ENCODE assay signal across 22 cellular contexts in the genomic region with DNA sequence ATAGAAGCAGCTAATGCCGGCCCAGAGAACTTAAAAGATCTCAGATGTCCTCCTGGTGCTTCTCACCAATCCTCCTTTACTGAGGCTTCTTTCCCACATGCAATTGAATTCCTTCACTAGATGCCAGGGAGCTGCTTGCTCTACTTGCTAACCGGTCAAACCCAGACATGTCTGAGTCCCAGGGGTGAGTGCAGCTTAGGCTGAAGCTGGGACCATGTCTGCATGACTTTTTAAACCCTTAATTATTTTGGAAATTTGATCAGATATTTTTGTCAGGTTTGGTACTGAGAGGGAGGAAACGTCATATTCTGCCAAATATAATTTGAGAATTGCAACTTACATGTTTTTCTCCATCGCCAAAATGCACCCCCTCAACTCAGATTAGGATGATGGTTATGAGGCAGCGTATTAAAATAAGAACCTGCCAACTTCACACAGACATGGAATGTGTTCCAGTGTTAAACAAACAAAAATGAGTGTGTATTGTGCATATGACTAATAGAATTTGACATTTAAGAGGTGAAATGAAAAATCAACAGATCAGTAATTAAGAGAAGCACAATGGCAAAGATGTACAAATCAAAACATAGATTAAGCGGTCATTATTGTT.
A peak's percentile ranks its signal among the peaks of the same experiment; 100 is the strongest.
DNase-seq lines count a peak whose midpoint lies in the region; ATAC-seq, FAIRE-seq and TF ChIP-seq lines count a peak whose summit lies in the region.
"Had no signal": no experiment of that assay in that cellular context is flagged by ENCODE, and none has a peak within 500 bp of the region (broad histone marks: within the 10 kb centered on the region; RNA-seq: fewer than 3 reads in every experiment).

No MANE protein-coding gene starts in this region.

- H3K27ac ChIP-seq in CD4-positive, CD25-positive, alpha-beta regulatory T cell (ENCODE audit: insufficient read depth, low read length, poor library complexity, severe bottlenecking): no peak overlapping the region
- H3K27ac ChIP-seq in trophoblast cell (ENCODE audit: low read depth, low read length): no peak overlapping the region
- H3K27ac ChIP-seq: RWPE1, SK-N-MC had no signal

- H3K9me3 Mint-ChIP-seq in CD4-positive, CD25-positive, alpha-beta regulatory T cell: no peaks in the 10 kb centered on the region
- no peaks in the 10 kb centered on the region for H3K9me3 Mint-ChIP-seq in central memory CD8-positive, alpha-beta T cell
- H3K9me3 Mint-ChIP-seq in progenitor cell of endocrine pancreas (ENCODE audit: low read depth): no peaks in the 10 kb centered on the region
- H3K9me3 Mint-ChIP-seq: CD4-positive, alpha-beta memory T cell; H9; HFFc6 had no signal

- no peak overlapping the region for H2AK5ac ChIP-seq in trophoblast cell (ENCODE audit: low read length)

- H3K4me3 Mint-ChIP-seq in CD4-positive, CD25-positive, alpha-beta regulatory T cell: no peak overlapping the region
- H3K4me3 Mint-ChIP-seq in central memory CD8-positive, alpha-beta T cell: no peak overlapping the region
- no peak overlapping the region for H3K4me3 Mint-ChIP-seq in progenitor cell of endocrine pancreas (ENCODE audit: low read depth)
- H3K4me3 Mint-ChIP-seq: H9, HFFc6 had no signal

- peak overlapping the region; percentile 28 for H4K91ac ChIP-seq in trophoblast cell (ENCODE audit: low read depth, low read length)

- FAIRE-seq in GM12892 (lab: Jason Lieb, UNC): peak; percentile 9

- no peaks in the 10 kb centered on the region for H3K36me3 Mint-ChIP-seq in CD4-positive, CD25-positive, alpha-beta regulatory T cell
- peaks cover 3% of the 10 kb centered on the region for H3K36me3 Mint-ChIP-seq in central memory CD8-positive, alpha-beta T cell (ENCODE audit: insufficient read depth)
- no peaks in the 10 kb centered on the region for H3K36me3 Mint-ChIP-seq in progenitor cell of endocrine pancreas (ENCODE audit: insufficient read depth)

- no peak overlapping the region for H3K4me3 ChIP-seq in CD4-positive, CD25-positive, alpha-beta regulatory T cell (ENCODE audit: low read depth, low read length)
- H3K4me3 ChIP-seq in trophoblast cell (ENCODE audit: low read depth, low read length): no peak overlapping the region
- H3K4me3 ChIP-seq: SK-N-MC had no signal

- H4K12ac ChIP-seq in trophoblast cell (ENCODE audit: low read depth, low read length): no peak overlapping the region

- no peaks in the 10 kb centered on the region for H3K9me3 ChIP-seq in CD4-positive, CD25-positive, alpha-beta regulatory T cell (ENCODE audit: control insufficient read depth in 2 of 2, low read length in 2 of 2)
- no peaks in the 10 kb centered on the region for H3K9me3 ChIP-seq in trophoblast cell (ENCODE audit: insufficient read depth, low read depth, low read length)
- H3K9me3 ChIP-seq: Caco-2 had no signal

- no peak overlapping the region for H2BK5ac ChIP-seq in trophoblast cell (ENCODE audit: low read depth, low read length, poor library complexity)

- H2BK120ac ChIP-seq in trophoblast cell (ENCODE audit: insufficient read depth, low read length, poor library complexity): peak overlapping the region; percentile 27

- no peak overlapping the region for H4K8ac ChIP-seq in trophoblast cell (ENCODE audit: low read depth, low read length)

- H3K36me3 ChIP-seq in CD4-positive, CD25-positive, alpha-beta regulatory T cell (ENCODE audit: control insufficient read depth, insufficient read depth, low read length): no peaks in the 10 kb centered on the region
- no peaks in the 10 kb centered on the region for H3K36me3 ChIP-seq in trophoblast cell (ENCODE audit: control insufficient read depth in 1 of 2, insufficient read depth in 2 of 2, low read length in 2 of 2)

- ATAC-seq in CD4-positive, CD25-positive, alpha-beta regulatory T cell (ENCODE audit: low read depth in 2 of 2): no peak
- no peak for ATAC-seq in central memory CD8-positive, alpha-beta T cell (replicated peaks; ENCODE audit: extremely low read depth, poor library complexity, severe bottlenecking)

- H3K79me2 ChIP-seq in trophoblast cell (ENCODE audit: control insufficient read depth, insufficient read depth, low read length, poor library complexity): no peaks in the 10 kb centered on the region

- no peak overlapping the region for H2AFZ ChIP-seq in trophoblast cell (ENCODE audit: insufficient read depth, low read length, poor library complexity)

- no peaks in the 10 kb centered on the region for H3K27me3 ChIP-seq in CD4-positive, CD25-positive, alpha-beta regulatory T cell (ENCODE audit: control insufficient read depth, insufficient read depth, low read length)
- H3K27me3 ChIP-seq in trophoblast cell (ENCODE audit: insufficient read depth, low read length): no peaks in the 10 kb centered on the region

- no peak overlapping the region for H3K14ac ChIP-seq in trophoblast cell (ENCODE audit: low read length)

- DNase-seq in CD4-positive, CD25-positive, alpha-beta regulatory T cell: no peak
- DNase-seq in GM12892 (ENCODE audit: insufficient read length) (no peak), trophoblast cell (no peak), progenitor cell of endocrine pancreas (ENCODE audit: low spot score, unreplicated experiment) (no peak), HuH-7 (ENCODE audit: low spot score) (no peak)
- no peak for DNase-seq in central memory CD8-positive, alpha-beta T cell (ENCODE audit: low spot score in 2 of 2)
- DNase-seq in activated CD4-positive, alpha-beta T cell treated with anti-CD3 and anti-CD28 coated beads for 48 hours: no peak
- DNase-seq: Caco-2; CD4-positive, alpha-beta memory T cell; DMS 273 treated with DMSO at 0.1 percent for 48 hours; GDM1; H9; HFFc6; KBM-7; NCI-H1105 treated with DMSO at 0.1 percent for 48 hours; NCI-H2029 treated with DMSO at 0.1 percent for 48 hours; NCI-H226; NCI-H510A treated with DMSO at 0.1 percent for 48 hours; NCI-H748 treated with DMSO at 0.1 percent for 48 hours; SHP77 treated with DMSO at 0.1 percent for 48 hours had no signal

- H3K23ac ChIP-seq in trophoblast cell (ENCODE audit: low read length): no peak overlapping the region

- peaks cover 8 to 34% (median 25%) of the 10 kb centered on the region in 4 donors for H3K4me1 Mint-ChIP-seq in CD4-positive, CD25-positive, alpha-beta regulatory T cell
- peaks cover 16% of the 10 kb centered on the region for H3K4me1 Mint-ChIP-seq in central memory CD8-positive, alpha-beta T cell
- H3K4me1 Mint-ChIP-seq in progenitor cell of endocrine pancreas (ENCODE audit: low read depth): no peaks in the 10 kb centered on the region
- H3K4me1 Mint-ChIP-seq: H9 had no signal

- H3K4ac ChIP-seq in trophoblast cell (ENCODE audit: low read depth, low read length): no peak overlapping the region

- H3K18ac ChIP-seq in trophoblast cell (ENCODE audit: low read length): no peak overlapping the region

- TF ChIP-seq CTCF in progenitor cell of endocrine pancreas (IDR thresholded peaks at IDR 0.05; ENCODE audit: unreplicated experiment): no peak

- peaks cover 10% of the 10 kb centered on the region for H3K79me1 ChIP-seq in trophoblast cell (ENCODE audit: low read length)

- peaks cover 33% of the 10 kb centered on the region for H3K4me1 ChIP-seq in CD4-positive, CD25-positive, alpha-beta regulatory T cell (ENCODE audit: control insufficient read depth, insufficient read depth, low read length, poor library complexity, severe bottlenecking)
- peaks cover 2 to 6% of the 10 kb centered on the region in 2 experiments for H3K4me1 ChIP-seq in trophoblast cell (ENCODE audit: control insufficient read depth in 1 of 2, insufficient read depth in 2 of 2, low read length in 2 of 2)
- H3K4me1 ChIP-seq: Caco-2 had no signal

- WGBS in trophoblast cell (ENCODE audit: extremely low coverage, insufficient coverage, insufficient read length): no CpG with 5 or more reads among the region's 6 CpGs

- H3K27me3 Mint-ChIP-seq in CD4-positive, CD25-positive, alpha-beta regulatory T cell: no peaks in the 10 kb centered on the region
- H3K27me3 Mint-ChIP-seq in central memory CD8-positive, alpha-beta T cell: no peaks in the 10 kb centered on the region
- peaks cover 6% of the 10 kb centered on the region for H3K27me3 Mint-ChIP-seq in progenitor cell of endocrine pancreas
- H3K27me3 Mint-ChIP-seq: CD4-positive, alpha-beta memory T cell had no signal

- H2BK12ac ChIP-seq in trophoblast cell (ENCODE audit: low read length): no peak overlapping the region

- H3K9ac ChIP-seq in trophoblast cell (ENCODE audit: low read length): no peak overlapping the region

- H3K27ac Mint-ChIP-seq in CD4-positive, CD25-positive, alpha-beta regulatory T cell: peak overlapping the region in 2 of 3 donors; percentile 32 to 57
- peak overlapping the region; percentile 27 for H3K27ac Mint-ChIP-seq in central memory CD8-positive, alpha-beta T cell (ENCODE audit: low read depth)
- H3K27ac Mint-ChIP-seq in progenitor cell of endocrine pancreas: no peak overlapping the region
- H3K27ac Mint-ChIP-seq: H9, HFFc6 had no signal

- TF ChIP-seq POLR2A in GM12892 (IDR thresholded peaks at IDR 0.05; ENCODE audit: low read depth, low read length): no peak

- H3K4me2 ChIP-seq in trophoblast cell (ENCODE audit: low read length): no peak overlapping the region
